Comparison of ENCODE assay signal across 7 cellular contexts in the genomic region with DNA sequence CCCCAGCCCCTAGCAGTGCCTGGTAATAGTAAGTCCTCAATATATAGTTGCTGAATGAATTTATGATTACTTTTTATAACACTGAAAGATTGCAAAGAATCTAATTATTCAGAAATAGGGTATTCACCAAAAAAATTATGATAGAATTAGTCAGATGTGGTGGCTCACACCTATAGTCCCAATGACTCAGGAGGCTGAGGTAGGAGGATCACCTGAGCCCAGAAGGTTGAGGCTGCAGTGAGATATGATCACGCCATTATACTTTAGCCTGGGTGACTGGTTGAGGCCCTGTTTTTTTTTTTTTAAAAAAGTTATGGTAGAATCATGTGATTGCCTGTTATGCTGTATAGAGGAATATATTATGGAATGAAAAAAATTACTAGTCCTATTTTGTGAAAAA. TPM values are rescaled to one million over a fixed set of nuclear protein-coding genes. Genes with fewer than 3 reads are reported as not detected.
A peak's percentile ranks its signal among the peaks of the same experiment; 100 is the strongest.
DNase-seq lines count a peak whose midpoint lies in the region; ATAC-seq and TF ChIP-seq lines count a peak whose summit lies in the region.
"Not testable (repeated sequence)": the region's sequence is repeated elsewhere in the genome, so short reads cannot be mapped to it uniquely, and the experiment has no call there.

No MANE protein-coding gene starts in this region.

- H3K4me3 Mint-ChIP-seq in activated T-cell treated with anti-CD3 and anti-CD28 coated beads, Interleukin-2, amount 50 U/mL, for 4 hours: not testable (repeated sequence)
- peak overlapping the region; percentile 49 for H3K4me3 Mint-ChIP-seq in activated naive CD8-positive, alpha-beta T cell treated with anti-CD3 and anti-CD28 coated beads, Interleukin-2, amount 10 ng/mL, durations not matched to agents 7 days and 5 days

- H3K23ac ChIP-seq in neuronal stem cell (ENCODE audit: low read depth, low read length, poor library complexity): not testable (repeated sequence)

- H3K36me3 ChIP-seq in PC-3 (ENCODE audit: low read depth, low read length); neuronal stem cell (replicated peaks in 1 of 2; ENCODE audit: control insufficient read depth in 2 of 2, insufficient read depth in 2 of 2, low read length in 2 of 2): not testable (repeated sequence)

- H3K4me1 Mint-ChIP-seq in activated T-cell treated with anti-CD3 and anti-CD28 coated beads, Interleukin-2, amount 50 U/mL, for 4 hours (ENCODE audit: low read depth): not testable (repeated sequence)
- H3K4me1 Mint-ChIP-seq in activated naive CD8-positive, alpha-beta T cell treated with anti-CD3 and anti-CD28 coated beads, Interleukin-2, amount 10 ng/mL, durations not matched to agents 7 days and 5 days: peaks cover 15% of the 10 kb centered on the region

- not testable (repeated sequence) for H2BK15ac ChIP-seq in neuronal stem cell (ENCODE audit: low read length)

- H3K18ac ChIP-seq in neuronal stem cell (ENCODE audit: low read length): not testable (repeated sequence)

- TSS peak; percentile 27 for BruUV-seq in PC-3 (replicated peaks; lab: Mats Ljungman, UMichigan)

- WGBS in neuronal stem cell (ENCODE audit: extremely low coverage in 2 of 2, insufficient read length in 2 of 2, insufficient replicate concordance in 1 of 2), 2 donors: no CpG with 5 or more reads among the region's 1 CpG

- H3K79me2 ChIP-seq in PC-3 (ENCODE audit: low read length): not testable (repeated sequence)

- H3K27ac Mint-ChIP-seq in activated naive CD8-positive, alpha-beta T cell treated with anti-CD3 and anti-CD28 coated beads, Interleukin-2, amount 10 ng/mL, durations not matched to agents 7 days and 5 days: peak overlapping the region; percentile 65

- H3K9me3 Mint-ChIP-seq in activated T-cell treated with anti-CD3 and anti-CD28 coated beads, Interleukin-2, amount 50 U/mL, for 4 hours; activated naive CD8-positive, alpha-beta T cell treated with anti-CD3 and anti-CD28 coated beads, Interleukin-2, amount 10 ng/mL, durations not matched to agents 7 days and 5 days: not testable (repeated sequence)

- H3K27ac ChIP-seq in PC-3 (ENCODE audit: low read length); neuronal stem cell (replicated peaks; ENCODE audit: low read length): not testable (repeated sequence)

- H4K20me1 ChIP-seq in PC-3 (ENCODE audit: low read length): not testable (repeated sequence)

- H3F3A ChIP-seq in PC-3 (ENCODE audit: low read length, unreplicated experiment): not testable (repeated sequence)

- not testable (repeated sequence) for H3K27me3 ChIP-seq in PC-3 (ENCODE audit: low read length); neuronal stem cell (ENCODE audit: control insufficient read depth in 3 of 3, insufficient read depth in 3 of 3, low read depth in 1 of 3, low read length in 3 of 3)

- not testable (repeated sequence) for H3K4me2 ChIP-seq in PC-3 (ENCODE audit: low read length); neuronal stem cell (ENCODE audit: insufficient read depth, low read length, poor library complexity, severe bottlenecking)

- H2BK12ac ChIP-seq in neuronal stem cell (ENCODE audit: low read length): not testable (repeated sequence)

- not testable (repeated sequence) for H3K36me3 Mint-ChIP-seq in activated T-cell treated with anti-CD3 and anti-CD28 coated beads, Interleukin-2, amount 50 U/mL, for 4 hours (ENCODE audit: insufficient read depth); activated naive CD8-positive, alpha-beta T cell treated with anti-CD3 and anti-CD28 coated beads, Interleukin-2, amount 10 ng/mL, durations not matched to agents 7 days and 5 days

- not testable (repeated sequence) for DNase-seq in PC-3; activated T-cell treated with anti-CD3 and anti-CD28 coated beads, Interleukin-2, amount 50 U/mL, for 4 hours; activated naive CD8-positive, alpha-beta T cell treated with anti-CD3 and anti-CD28 coated beads, Interleukin-2, amount 10 ng/mL, durations not matched to agents 7 days and 5 days; neuronal stem cell (ENCODE audit: low spot score)

- TF ChIP-seq CTCF in PC-3 (conservative IDR thresholded peaks at IDR 0.05; ENCODE audit: low read depth, low read length): not testable (repeated sequence)

- ATAC-seq in GM18907 (IDR thresholded peaks at IDR 0.05; ENCODE audit: unreplicated experiment): peak; percentile 23
- ATAC-seq in GM21529 (IDR thresholded peaks at IDR 0.05; ENCODE audit: unreplicated experiment): peak; percentile 16
- peak; percentile 9 for ATAC-seq in HG03039 (IDR thresholded peaks at IDR 0.05; ENCODE audit: unreplicated experiment)
- not testable (repeated sequence) for ATAC-seq in PC-3; activated naive CD8-positive, alpha-beta T cell treated with anti-CD3 and anti-CD28 coated beads, Interleukin-2, amount 10 ng/mL, durations not matched to agents 7 days and 5 days (ENCODE audit: low read depth)
- peak; percentile 55 to 59 for ATAC-seq in activated T-cell treated with anti-CD3 and anti-CD28 coated beads, Interleukin-2, amount 50 U/mL, for 4 hours

- not testable (repeated sequence) for H4K8ac ChIP-seq in neuronal stem cell (ENCODE audit: low read depth, low read length)

- not testable (repeated sequence) for H2BK120ac ChIP-seq in neuronal stem cell (ENCODE audit: low read depth, low read length)

- H3K79me1 ChIP-seq in neuronal stem cell (ENCODE audit: low read depth, low read length): not testable (repeated sequence)

- H2AK5ac ChIP-seq in neuronal stem cell (ENCODE audit: low read depth, low read length): not testable (repeated sequence)

- CTCF ChIA-PET in PC-3 (lab: Charles Lee): interaction anchor here (0.8 to 1.2 kb wide), 2 partner anchors 63 to 201 kb away, joined by 4 to 6 read pairs; no protein-coding TSS in a partner anchor

- POLR2A ChIA-PET in PC-3 (lab: Charles Lee; ENCODE audit: unreplicated experiment); activated naive CD8-positive, alpha-beta T cell treated with anti-CD3 and anti-CD28 coated beads, Interleukin-2, amount 10 ng/mL, durations not matched to agents 7 days and 5 days (lab: Charles Lee): not testable (repeated sequence)

- not testable (repeated sequence) for H3K4ac ChIP-seq in neuronal stem cell (ENCODE audit: low read length)

- H3K9ac ChIP-seq in PC-3 (ENCODE audit: low read length); neuronal stem cell (ENCODE audit: low read depth, low read length, poor library complexity): not testable (repeated sequence)

- H3K9me2 ChIP-seq in PC-3 (replicated peaks; ENCODE audit: low read length): not testable (repeated sequence)

- not testable (repeated sequence) for H3K4me3 ChIP-seq in PC-3 (ENCODE audit: low read length); neuronal stem cell (ENCODE audit: low read length in 2 of 2)

- H2BK5ac ChIP-seq in neuronal stem cell (ENCODE audit: low read length): not testable (repeated sequence)

- H3K4me1 ChIP-seq in PC-3 (ENCODE audit: insufficient read depth, low read length): peaks cover 16% of the 10 kb centered on the region
- H3K4me1 ChIP-seq in neuronal stem cell (ENCODE audit: control insufficient read depth in 2 of 2, insufficient read depth in 1 of 2, low read depth in 1 of 2, low read length in 2 of 2): not testable (repeated sequence)

- not testable (repeated sequence) for H3K14ac ChIP-seq in neuronal stem cell (ENCODE audit: low read length)

- not testable (repeated sequence) for H3K9me3 ChIP-seq in PC-3 (ENCODE audit: low read length); neuronal stem cell (replicated peaks in 1 of 2; ENCODE audit: control insufficient read depth in 2 of 2, insufficient read depth in 1 of 2, low read depth in 1 of 2, low read length in 2 of 2)

- not testable (repeated sequence) for H4K91ac ChIP-seq in neuronal stem cell (ENCODE audit: low read depth, low read length, poor library complexity)

- intact Hi-C loops in PC-3 (cut with micrococcal nuclease): not testable (repeated sequence)

- H2AFZ ChIP-seq in PC-3 (ENCODE audit: low read length): not testable (repeated sequence)
- peak overlapping the region; percentile 64 for H2AFZ ChIP-seq in neuronal stem cell (ENCODE audit: low read length)

- H3K27me3 Mint-ChIP-seq in activated T-cell treated with anti-CD3 and anti-CD28 coated beads, Interleukin-2, amount 50 U/mL, for 4 hours (ENCODE audit: low read depth); activated naive CD8-positive, alpha-beta T cell treated with anti-CD3 and anti-CD28 coated beads, Interleukin-2, amount 10 ng/mL, durations not matched to agents 7 days and 5 days: not testable (repeated sequence)

RNA-seq across cellular contexts. Expression of gene DDX11, which starts 21.5 kb away (rescaled TPM):
- total RNA-seq in PC-3 (2014; rRNA removed): 53.8 and 72.2 TPM in 2 replicates
- 100 to 1,000 TPM; 117 to 134 (median 129) TPM for total RNA-seq in activated T-cell treated with anti-CD3 and anti-CD28 coated beads, Interleukin-2, amount 50 U/mL, for 4 hours
- 100 to 1,000 TPM; 196 TPM for total RNA-seq in activated naive CD8-positive, alpha-beta T cell treated with anti-CD3 and anti-CD28 coated beads, Interleukin-2, amount 10 ng/mL, durations not matched to agents 7 days and 5 days
- polyA plus RNA-seq in neuronal stem cell (2013, experiment 1 of 2): 36.0 TPM
- polyA plus RNA-seq in neuronal stem cell (2013, experiment 2 of 2): 34.3 TPM
